ENCODE assay signal across 13 cellular contexts in genomic region chr10:794382-794956, GRCh38.
DNase-seq lines count a peak whose midpoint lies in the region; FAIRE-seq and TF ChIP-seq lines count a peak whose summit lies in the region.
"Had no signal": no experiment of that assay in that cellular context is flagged by ENCODE, and none has a peak within 500 bp of the region (broad histone marks: within the 10 kb centered on the region; RNA-seq: fewer than 3 reads in every experiment).

No MANE protein-coding gene starts in this region.

- dilution Hi-C loops in keratinocyte (cut with MboI; ENCODE audit: extremely low pct_ligation_motif_present, low sequenced_read_pairs) = no loop called here

- no peaks in the 10 kb centered on the region for H3K36me3 ChIP-seq in WERI-Rb-1
- no peaks in the 10 kb centered on the region for H3K36me3 ChIP-seq in keratinocyte (ENCODE audit: control insufficient read depth in 2 of 2, extremely low read depth in 1 of 2, insufficient read depth in 2 of 2, low read length in 2 of 2)

- no peak for FAIRE-seq in keratinocyte (lab: Jason Lieb, UNC)
- FAIRE-seq in urothelium cell line (lab: Jason Lieb, UNC) = no peak
- FAIRE-seq: G401.6 had no signal

- H2AFZ ChIP-seq in keratinocyte (ENCODE audit: control insufficient read depth, low read length) = no peak overlapping the region
- H2AFZ ChIP-seq: PC-9 had no signal

- H3K4me3 Mint-ChIP-seq in activated CD4-positive, alpha-beta T cell treated with anti-CD3 and anti-CD28 coated beads, Interleukin-2, amount 10 ng/mL, durations not matched to agents 24 days and 14 days = no peak overlapping the region
- H3K4me3 Mint-ChIP-seq: activated CD4-positive, alpha-beta memory T cell treated with anti-CD3 and anti-CD28 coated beads for 36 hours; immature natural killer cell; stimulated activated naive CD8-positive, alpha-beta T cell treated with anti-CD3 and anti-CD28 coated beads, Interleukin-15, Interleukin-2, amounts not matched to agents 100 ng/mL and 50 ng/mL, for 24 hours had no signal

- no peaks in the 10 kb centered on the region for H3K4me1 Mint-ChIP-seq in activated CD4-positive, alpha-beta T cell treated with anti-CD3 and anti-CD28 coated beads, Interleukin-2, amount 10 ng/mL, durations not matched to agents 24 days and 14 days
- H3K4me1 Mint-ChIP-seq: immature natural killer cell had no signal

- H3K9me3 ChIP-seq in AG04450 (ENCODE audit: control insufficient read depth, insufficient read depth, low read length) (peaks cover 12% of the 10 kb centered on the region), WERI-Rb-1 (ENCODE audit: severe bottlenecking) (no peaks in the 10 kb centered on the region), keratinocyte (ENCODE audit: control insufficient read depth, low read depth, low read length) (no peaks in the 10 kb centered on the region)

- H3K4me3 ChIP-seq in AG04450 (ENCODE audit: low read depth, low read length) (no peak overlapping the region), GM12875 (ENCODE audit: low read depth, low read length) (no peak overlapping the region), WERI-Rb-1 (ENCODE audit: low read depth, low read length) (no peak overlapping the region), keratinocyte (ENCODE audit: control insufficient read depth in 2 of 3, extremely low read depth in 1 of 3, insufficient read depth in 2 of 3, low read depth in 1 of 3, low read length in 3 of 3) (no peak overlapping the region)
- H3K4me3 ChIP-seq: PC-9 had no signal

- DNase-seq in AG04450 (ENCODE audit: low read depth, low spot score) (no peak), WERI-Rb-1 (peak; percentile 31), keratinocyte (ENCODE audit: low read depth, low spot score) (no peak), NCI-H1092 treated with DMSO at 0.1 percent for 48 hours (lab: John Stamatoyannopoulos, UW) (no peak), SKM-1 treated with dmso at 0.1 percent for 144 hours (lab: John Stamatoyannopoulos, UW; ENCODE audit: unreplicated experiment) (no peak), urothelium cell line (ENCODE audit: low spot score) (no peak)
- no peak for DNase-seq in activated CD4-positive, alpha-beta T cell treated with anti-CD3 and anti-CD28 coated beads, Interleukin-2, amount 10 ng/mL, durations not matched to agents 24 days and 14 days
- DNase-seq: activated CD4-positive, alpha-beta memory T cell treated with anti-CD3 and anti-CD28 coated beads for 36 hours; immature natural killer cell; PC-9 had no signal

- TF ChIP-seq CTCF in AG04450 (IDR thresholded peaks at IDR 0.05; ENCODE audit: low read depth, low read length) = peak; percentile 47
- TF ChIP-seq CTCF in GM12875 (IDR thresholded peaks at IDR 0.05; ENCODE audit: borderline replicate concordance, insufficient read depth, low read depth, low read length) = peak; percentile 2; the same call in 1 of the 2 replicates
- peak; percentile 61 for TF ChIP-seq CTCF in WERI-Rb-1 (IDR thresholded peaks at IDR 0.05; ENCODE audit: low read depth, low read length)
- TF ChIP-seq CTCF in keratinocyte (optimal IDR thresholded peaks at IDR 0.05 in 1 of 3, IDR thresholded peaks at IDR 0.05 in 1 of 3, conservative IDR thresholded peaks at IDR 0.05 in 1 of 3; ENCODE audit: extremely low read depth in 1 of 3, insufficient read depth in 2 of 3, low read length in 3 of 3) = peak; percentile 21 to 51 (median 31)

- H3K9ac ChIP-seq in keratinocyte (ENCODE audit: control insufficient read depth, extremely low read depth, insufficient read depth, low read length) = no peak overlapping the region

- no peaks in the 10 kb centered on the region for H3K79me2 ChIP-seq in keratinocyte (ENCODE audit: control insufficient read depth, insufficient read depth, low read length)

- H3K36me3 Mint-ChIP-seq in activated CD4-positive, alpha-beta T cell treated with anti-CD3 and anti-CD28 coated beads, Interleukin-2, amount 10 ng/mL, durations not matched to agents 24 days and 14 days (ENCODE audit: low read depth) = peaks cover 11% of the 10 kb centered on the region

- no peaks in the 10 kb centered on the region for H3K9me1 ChIP-seq in keratinocyte (ENCODE audit: control insufficient read depth, extremely low read depth, insufficient read depth, low read length)

- POLR2A ChIA-PET in AG04450 (lab: Yijun Ruan, JAX) = no interaction called here

- H3K27me3 Mint-ChIP-seq in activated CD4-positive, alpha-beta T cell treated with anti-CD3 and anti-CD28 coated beads, Interleukin-2, amount 10 ng/mL, durations not matched to agents 24 days and 14 days = no peaks in the 10 kb centered on the region
- H3K27me3 Mint-ChIP-seq: activated CD4-positive, alpha-beta memory T cell treated with anti-CD3 and anti-CD28 coated beads for 36 hours; stimulated activated naive CD8-positive, alpha-beta T cell treated with anti-CD3 and anti-CD28 coated beads, Interleukin-15, Interleukin-2, amounts not matched to agents 100 ng/mL and 50 ng/mL, for 24 hours had no signal

- intact Hi-C loops in activated CD4-positive, alpha-beta T cell treated with anti-CD3 and anti-CD28 coated beads, Interleukin-2, amount 10 ng/mL, durations not matched to agents 24 days and 14 days (cut with micrococcal nuclease) = no loop called here

- CTCF ChIA-PET in AG04450 (lab: Charles Lee) = interaction anchor here (0.6 kb wide), 1 partner anchor 9 kb away, joined by 4 read pairs; no protein-coding TSS in a partner anchor

- H3K4me2 ChIP-seq in keratinocyte (ENCODE audit: control insufficient read depth, extremely low read depth, insufficient read depth, low read depth, low read length) = no peak overlapping the region
- H3K4me2 ChIP-seq: PC-9 had no signal

- peaks cover 14% of the 10 kb centered on the region for H3K9me3 Mint-ChIP-seq in activated CD4-positive, alpha-beta T cell treated with anti-CD3 and anti-CD28 coated beads, Interleukin-2, amount 10 ng/mL, durations not matched to agents 24 days and 14 days

- H4K20me1 ChIP-seq in keratinocyte (ENCODE audit: control insufficient read depth, extremely low read depth, insufficient read depth, low read length) = no peaks in the 10 kb centered on the region

- H3K27ac ChIP-seq in AG04450 (ENCODE audit: low read depth, low read length) (no peak overlapping the region), WERI-Rb-1 (no peak overlapping the region), keratinocyte (ENCODE audit: control insufficient read depth, insufficient read depth, low read length) (no peak overlapping the region)
- H3K27ac ChIP-seq: PC-9 had no signal

- no peaks in the 10 kb centered on the region for H3K4me1 ChIP-seq in keratinocyte (ENCODE audit: control insufficient read depth, extremely low read depth, insufficient read depth, low read length)

- no peak overlapping the region for H3K27ac Mint-ChIP-seq in activated CD4-positive, alpha-beta T cell treated with anti-CD3 and anti-CD28 coated beads, Interleukin-2, amount 10 ng/mL, durations not matched to agents 24 days and 14 days
- H3K27ac Mint-ChIP-seq: activated CD4-positive, alpha-beta memory T cell treated with anti-CD3 and anti-CD28 coated beads for 36 hours; immature natural killer cell; stimulated activated naive CD8-positive, alpha-beta T cell treated with anti-CD3 and anti-CD28 coated beads, Interleukin-15, Interleukin-2, amounts not matched to agents 100 ng/mL and 50 ng/mL, for 24 hours had no signal

- H3K27me3 ChIP-seq in AG04450 (ENCODE audit: control insufficient read depth, insufficient read depth, low read length) (no peaks in the 10 kb centered on the region), WERI-Rb-1 (ENCODE audit: insufficient read depth, low read depth, severe bottlenecking) (no peaks in the 10 kb centered on the region), keratinocyte (ENCODE audit: control insufficient read depth, extremely low read depth, insufficient read depth, low read length) (no peaks in the 10 kb centered on the region)

Comparison
In these comparisons a context has a peak if more than half of its experiments do, and no peak if none do; other contexts are left out.
1. CTCF ChIP-seq: peak in every context shown above with its lines; median percentile 61 in WERI-Rb-1; 47 in AG04450; 31 in keratinocyte; 2 in GM12875.